8 cellular contexts compared by ENCODE assay signal in genomic region chr12:79935624-79936040, GRCh38. TPM values are rescaled to one million over a fixed set of nuclear protein-coding genes. Genes with fewer than 3 reads are reported as not detected.
DNase-seq lines count a peak whose midpoint lies in the region; ATAC-seq and TF ChIP-seq lines count a peak whose summit lies in the region.

No MANE protein-coding gene starts in this region.

- CTCF ChIA-PET in activated CD4-positive, alpha-beta T cell treated with anti-CD3 and anti-CD28 coated beads, Interleukin-2, amount 10 ng/mL, durations not matched to agents 7 days and 5 days (lab: Charles Lee), result interaction anchor here (0.5 to 0.7 kb wide), 3 partner anchors 13 to 76 kb away, joined by 3 read pairs; no protein-coding TSS in a partner anchor

- peak overlapping the region; percentile 97 for H3K4me3 Mint-ChIP-seq in activated CD4-positive, alpha-beta T cell treated with anti-CD3 and anti-CD28 coated beads, Interleukin-2, amount 10 ng/mL, durations not matched to agents 7 days and 5 days

- peak overlapping the region; percentile 93 for H3K27ac ChIP-seq in layer of hippocampus (ENCODE audit: low read depth, low read length)
- H3K27ac ChIP-seq in suprapubic skin, result peak overlapping the region; percentile 96

- no peak for TF ChIP-seq CTCF in HFF-Myc (IDR thresholded peaks at IDR 0.05; ENCODE audit: low read depth, low read length, missing control alignments)
- TF ChIP-seq CTCF in astrocyte of the spinal cord (IDR thresholded peaks at IDR 0.05; ENCODE audit: low read depth, low read length), result no peak
- TF ChIP-seq CTCF in suprapubic skin (IDR thresholded peaks at IDR 0.05), result no peak

- no peak for TF ChIP-seq EP300 in suprapubic skin (IDR thresholded peaks at IDR 0.05)

- peaks cover 45% of the 10 kb centered on the region for H3K4me1 ChIP-seq in suprapubic skin

- H3K4me3 ChIP-seq in HFF-Myc (replicated peaks; ENCODE audit: low read depth, low read length) (peak overlapping the region; percentile 88), astrocyte of the spinal cord (ENCODE audit: low read depth, low read length) (peak overlapping the region; percentile 91), suprapubic skin (peak overlapping the region; percentile 94)

- H3K4me1 Mint-ChIP-seq in activated CD4-positive, alpha-beta T cell treated with anti-CD3 and anti-CD28 coated beads, Interleukin-2, amount 10 ng/mL, durations not matched to agents 7 days and 5 days, result peaks cover 37% of the 10 kb centered on the region

- H3K27me3 Mint-ChIP-seq in activated CD4-positive, alpha-beta T cell treated with anti-CD3 and anti-CD28 coated beads, Interleukin-2, amount 10 ng/mL, durations not matched to agents 7 days and 5 days, result no peaks in the 10 kb centered on the region

- H3K36me3 ChIP-seq in suprapubic skin, result no peaks in the 10 kb centered on the region

- no peak for DNase-seq in activated CD4-positive, alpha-beta T cell treated with anti-CD3 and anti-CD28 coated beads, Interleukin-2, amount 10 ng/mL, durations not matched to agents 7 days and 5 days
- no peak for DNase-seq in activated CD4-positive, alpha-beta T cell treated with anti-CD3 and anti-CD28 coated beads, Interleukin-2, amount 50 U/mL, for 48 hours
- no peak for DNase-seq in HFF-Myc (ENCODE audit: extremely low read depth, low read depth)
- DNase-seq in NCI-H146 treated with DMSO at 0.1 percent for 48 hours (lab: John Stamatoyannopoulos, UW; ENCODE audit: unreplicated experiment), result peak; percentile 34
- peak; percentile 67 for DNase-seq in astrocyte of the spinal cord (ENCODE audit: low read depth, low spot score)
- no peak for DNase-seq in suprapubic skin (ENCODE audit: low spot score in 2 of 2)

- no peaks in the 10 kb centered on the region for H3K9me3 Mint-ChIP-seq in activated CD4-positive, alpha-beta T cell treated with anti-CD3 and anti-CD28 coated beads, Interleukin-2, amount 10 ng/mL, durations not matched to agents 7 days and 5 days

- H3K27me3 ChIP-seq in layer of hippocampus (ENCODE audit: control insufficient read depth, insufficient read depth, low read length), result no peaks in the 10 kb centered on the region
- H3K27me3 ChIP-seq in suprapubic skin, result no peaks in the 10 kb centered on the region

- ATAC-seq in HG03521 (IDR thresholded peaks at IDR 0.05; ENCODE audit: unreplicated experiment), result no peak

- in situ Hi-C loops in astrocyte of the spinal cord (cut with HindIII; ENCODE audit: low sequenced_read_pairs), result no loop called here

- H3K27ac Mint-ChIP-seq in activated CD4-positive, alpha-beta T cell treated with anti-CD3 and anti-CD28 coated beads, Interleukin-2, amount 10 ng/mL, durations not matched to agents 7 days and 5 days, result peak overlapping the region; percentile 97

- no peaks in the 10 kb centered on the region for H3K9me3 ChIP-seq in suprapubic skin

- peaks cover 9% of the 10 kb centered on the region for H3K36me3 Mint-ChIP-seq in activated CD4-positive, alpha-beta T cell treated with anti-CD3 and anti-CD28 coated beads, Interleukin-2, amount 10 ng/mL, durations not matched to agents 7 days and 5 days (ENCODE audit: low read depth)

- no peak for TF ChIP-seq POLR2A in suprapubic skin (IDR thresholded peaks at IDR 0.05)

- POLR2A ChIA-PET in activated CD4-positive, alpha-beta T cell treated with anti-CD3 and anti-CD28 coated beads, Interleukin-2, amount 10 ng/mL, durations not matched to agents 7 days and 5 days (lab: Charles Lee), result no interaction called here

- WGBS in suprapubic skin, result 2% methylated on average over 6 of the region's 6 CpGs

RNA-seq across cellular contexts. Expression of gene PPP1R12A, which starts 0.7 kb away (rescaled TPM):
- total RNA-seq in activated CD4-positive, alpha-beta T cell treated with anti-CD3 and anti-CD28 coated beads, Interleukin-2, amount 10 ng/mL, durations not matched to agents 7 days and 5 days, result 100 to 1,000 TPM in 1 of 2 experiments, 10 to 100 TPM in 1; 89.4 to 124 TPM
- 10 to 100 TPM; 39.0 to 88.6 (median 47.5) TPM for total RNA-seq in suprapubic skin

Comparison
In these comparisons a context has a peak if more than half of its experiments do, and no peak if none do; other contexts are left out.
1. DNase-seq: peak in NCI-H146 treated with DMSO at 0.1 percent for 48 hours (single experiment) and astrocyte of the spinal cord (single experiment); none in activated CD4-positive, alpha-beta T cell treated with anti-CD3 and anti-CD28 coated beads, Interleukin-2, amount 10 ng/mL, durations not matched to agents 7 days and 5 days (single experiment), activated CD4-positive, alpha-beta T cell treated with anti-CD3 and anti-CD28 coated beads, Interleukin-2, amount 50 U/mL, for 48 hours (0 of 2), HFF-Myc (single experiment) and suprapubic skin (0 of 2).
2. Peak in every context shown above with its lines, with median percentiles within 50 percentile points of each other: H3K4me3 ChIP-seq.